ENCODE assay signal across 9 cellular contexts in the genomic region with DNA sequence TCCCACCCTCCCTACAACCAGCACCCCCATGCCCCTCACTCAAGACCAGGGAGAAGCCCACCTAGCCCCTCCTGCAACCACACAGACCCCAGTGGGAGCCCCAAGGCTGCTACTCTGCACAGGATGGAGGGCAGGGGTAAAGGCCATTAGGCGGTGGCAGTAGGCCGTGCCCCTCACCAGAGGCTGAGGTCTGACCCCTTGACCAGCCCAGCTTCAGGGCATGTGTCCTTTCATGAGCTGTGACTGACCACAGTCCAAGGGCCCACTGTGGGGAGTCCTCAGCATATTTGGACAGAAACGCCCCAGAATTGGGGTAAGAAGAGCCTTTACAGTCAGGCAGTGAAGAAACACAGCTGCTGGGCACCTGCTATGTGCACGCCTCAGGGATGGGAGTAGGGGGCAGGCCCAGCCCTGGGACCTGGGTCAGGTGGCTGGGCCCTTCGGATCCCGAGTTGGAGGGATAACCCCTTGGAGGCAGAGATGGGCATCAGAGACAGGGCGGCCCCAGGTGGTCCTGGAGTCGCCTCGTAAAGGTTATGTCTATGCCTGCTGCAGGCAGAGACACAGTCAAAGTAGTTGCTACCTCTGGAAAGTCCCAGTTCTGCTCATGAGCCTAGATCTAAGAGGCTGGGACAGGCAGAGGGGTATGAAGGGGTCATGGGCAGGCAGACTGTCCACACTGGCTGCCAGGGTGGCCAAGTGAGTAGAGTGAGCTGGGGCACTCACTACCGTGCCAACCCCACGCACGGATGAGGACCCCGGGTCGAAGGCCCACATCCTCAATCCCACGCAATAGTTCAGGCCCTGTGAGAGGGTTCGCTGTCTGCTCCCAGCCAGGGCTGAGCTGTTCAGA. TPM values are rescaled to one million over a fixed set of nuclear protein-coding genes. Genes with fewer than 3 reads are reported as not detected.
DNase-seq lines count a peak whose midpoint lies in the region; ATAC-seq, FAIRE-seq and TF ChIP-seq lines count a peak whose summit lies in the region.
"Had no signal": no experiment of that assay in that cellular context is flagged by ENCODE, and none has a peak within 500 bp of the region (broad histone marks: within the 10 kb centered on the region; RNA-seq: fewer than 3 reads in every experiment).

No MANE protein-coding gene starts in this region.

- TF ChIP-seq CTCF in RWPE1 (conservative IDR thresholded peaks at IDR 0.05; ENCODE audit: low read depth) (no peak), endothelial cell of umbilical vein (IDR thresholded peaks at IDR 0.05; ENCODE audit: extremely low read depth in 1 of 2, insufficient read depth in 1 of 2, low read depth in 1 of 2, low read length in 2 of 2) (no peak), pancreas (IDR thresholded peaks at IDR 0.05) (no peak)

- H3K27ac ChIP-seq in CD4-positive, alpha-beta memory T cell (ENCODE audit: low read depth, low read length) = peak overlapping the region; percentile 89
- H3K27ac ChIP-seq in RWPE1 (peak overlapping the region; percentile 98), endothelial cell of umbilical vein (ENCODE audit: insufficient read depth, low read depth, low read length) (peak overlapping the region; percentile 88), pancreas (peak overlapping the region; percentile 91 to 98 (median 97))

- peaks cover 11% of the 10 kb centered on the region for H3K36me3 ChIP-seq in CD4-positive, alpha-beta memory T cell (ENCODE audit: insufficient read depth, low read length)
- H3K36me3 ChIP-seq in endothelial cell of umbilical vein (ENCODE audit: control insufficient read depth in 2 of 2, extremely low read depth in 1 of 2, insufficient read depth in 2 of 2, low read length in 2 of 2) (peaks cover 0 to 5% of the 10 kb centered on the region in 2 experiments), pancreas (no peaks in the 10 kb centered on the region)

- H3K4me3 ChIP-seq in CD4-positive, alpha-beta memory T cell (ENCODE audit: low read length in 2 of 2) = peak overlapping the region in 1 of 2 donors; percentile 56
- peak overlapping the region in 2 of 3 experiments; percentile 67 to 93 for H3K4me3 ChIP-seq in endothelial cell of umbilical vein (replicated peaks in 1 of 3; ENCODE audit: insufficient read depth in 1 of 3, low read depth in 1 of 3, low read length in 3 of 3)
- peak overlapping the region; percentile 62 to 77 (median 68) for H3K4me3 ChIP-seq in pancreas

- intact Hi-C loops in CD4-positive, alpha-beta memory T cell (cut with micrococcal nuclease) = loop anchor here (10.0 kb wide), 1 partner anchor 161 kb away; a partner anchor contains a TSS
- intact Hi-C loops in endothelial cell of umbilical vein (cut with micrococcal nuclease) = loop anchor here (2.0 kb wide), 1 partner anchor 15 kb away; no protein-coding TSS in a partner anchor
- intact Hi-C loops in pancreas (cut with DNase I) = no loop called here

- peak overlapping the region; percentile 76 for H3K4me2 ChIP-seq in endothelial cell of umbilical vein (ENCODE audit: insufficient read depth, low read length)

- peaks cover 27% of the 10 kb centered on the region for H3K79me2 ChIP-seq in endothelial cell of umbilical vein (ENCODE audit: control insufficient read depth, insufficient read depth, low read length)

- CTCF ChIA-PET in CD4-positive, alpha-beta memory T cell (lab: Charles Lee; ENCODE audit: partially characterized antibody) = no interaction called here
- CTCF ChIA-PET in RWPE1 (lab: Yijun Ruan, JAX) (no interaction called here), endothelial cell of umbilical vein (lab: Charles Lee) (no interaction called here)

- 46 to 51% methylated on average over 16 of the region's 16 CpGs for WGBS in pancreas, 2 donors

- peaks cover 24 to 60% (median 39%) of the 10 kb centered on the region in 4 donors for H3K4me1 Mint-ChIP-seq in CD4-positive, alpha-beta memory T cell

- H3K9me3 Mint-ChIP-seq in CD4-positive, alpha-beta memory T cell = peaks cover 0 to 2% (median 0%) of the 10 kb centered on the region in 8 donors

- no peak for FAIRE-seq in endothelial cell of umbilical vein (lab: Jason Lieb, UNC)
- no peak for FAIRE-seq in pancreas (lab: Jason Lieb, UNC)

- no peaks in the 10 kb centered on the region for H3K27me3 ChIP-seq in CD4-positive, alpha-beta memory T cell (ENCODE audit: insufficient read depth, low read length)
- no peaks in the 10 kb centered on the region for H3K27me3 ChIP-seq in endothelial cell of umbilical vein (ENCODE audit: control insufficient read depth in 2 of 2, insufficient read depth in 2 of 2, low read length in 2 of 2)
- no peaks in the 10 kb centered on the region for H3K27me3 ChIP-seq in pancreas

- no peaks in the 10 kb centered on the region for H3K27me3 Mint-ChIP-seq in CD4-positive, alpha-beta memory T cell

- DNase-seq in CD4-positive, alpha-beta memory T cell = peak in 1 of 5 donors; percentile 17
- DNase-seq in RWPE1 (ENCODE audit: low spot score) (no peak), endothelial cell of umbilical vein (ENCODE audit: low read depth, low spot score) (no peak), pancreas (peak in 3 of 6 donors; percentile 38 to 75 (median 54)), GM19240 (ENCODE audit: insufficient read length, low spot score) (no peak), NCI-H524 treated with DMSO at 0.1 percent for 48 hours (lab: John Stamatoyannopoulos, UW) (no peak)

- peaks cover 39% of the 10 kb centered on the region for H3K4me1 ChIP-seq in CD4-positive, alpha-beta memory T cell (ENCODE audit: insufficient read depth, low read length)
- peaks cover 17% of the 10 kb centered on the region for H3K4me1 ChIP-seq in endothelial cell of umbilical vein (ENCODE audit: control insufficient read depth, extremely low read depth, insufficient read depth, low read length)
- H3K4me1 ChIP-seq in pancreas = peaks cover 7 to 36% (median 14%) of the 10 kb centered on the region in 3 donors

- H2AFZ ChIP-seq in endothelial cell of umbilical vein (ENCODE audit: low read depth, low read length) = no peak overlapping the region

- H3K4me3 Mint-ChIP-seq in CD4-positive, alpha-beta memory T cell = peak overlapping the region; percentile 93 to 99 (median 96)

- BruUV-seq in endothelial cell of umbilical vein (replicated peaks; lab: Mats Ljungman, UMichigan) = no TSS peak

- peak in 1 of 4 donors; percentile 1 for ATAC-seq in pancreas
- ATAC-seq in GM18498 (IDR thresholded peaks at IDR 0.05; ENCODE audit: unreplicated experiment) = no peak
- no peak for ATAC-seq in HG03039 (IDR thresholded peaks at IDR 0.05; ENCODE audit: unreplicated experiment)

- POLR2A ChIA-PET in CD4-positive, alpha-beta memory T cell (lab: Charles Lee; ENCODE audit: partially characterized antibody) = interaction anchor here (0.6 to 3.2 kb wide), 12 partner anchors 12 to 202 kb away, joined by 3 to 30 read pairs (median 4); a partner anchor contains a TSS
- POLR2A ChIA-PET in RWPE1 (lab: Yijun Ruan, JAX; ENCODE audit: low non-redundant PET) = interaction anchor here (1.2 kb wide), 1 partner anchor 23 kb away, joined by 3 read pairs; a partner anchor contains a TSS
- POLR2A ChIA-PET in endothelial cell of umbilical vein (lab: Charles Lee) = no interaction called here

- H3K9me1 ChIP-seq in endothelial cell of umbilical vein (replicated peaks; ENCODE audit: control insufficient read depth, extremely low read depth, insufficient read depth, low read length) = no peaks in the 10 kb centered on the region

- peak overlapping the region; percentile 91 for H3K9ac ChIP-seq in endothelial cell of umbilical vein (replicated peaks; ENCODE audit: extremely low read depth, insufficient read depth, low read length)

- H3K27ac Mint-ChIP-seq in CD4-positive, alpha-beta memory T cell = peak overlapping the region; percentile 96 to 99 (median 98)

- H3K36me3 Mint-ChIP-seq in CD4-positive, alpha-beta memory T cell = peaks cover 17 to 32% of the 10 kb centered on the region in 2 donors

- H3K9me3 ChIP-seq in CD4-positive, alpha-beta memory T cell (ENCODE audit: control insufficient read depth in 1 of 2, low read length in 2 of 2) = no peaks in the 10 kb centered on the region
- H3K9me3 ChIP-seq in endothelial cell of umbilical vein (replicated peaks; ENCODE audit: control insufficient read depth, insufficient read depth, low read length) = no peaks in the 10 kb centered on the region
- H3K9me3 ChIP-seq in pancreas = no peaks in the 10 kb centered on the region

- peaks cover 2% of the 10 kb centered on the region for H4K20me1 ChIP-seq in endothelial cell of umbilical vein (replicated peaks; ENCODE audit: control insufficient read depth, extremely low read depth, insufficient read depth, low read length)

- no peak for TF ChIP-seq POLR2A in endothelial cell of umbilical vein (IDR thresholded peaks at IDR 0.05; ENCODE audit: low read depth, low read length)

- dilution Hi-C loops in endothelial cell of umbilical vein (cut with MboI; ENCODE audit: extremely low pct_ligation_motif_present, low sequenced_read_pairs) = no loop called here

RNA-seq across cellular contexts. Expression of a gene that starts 1.5 kb away (rescaled TPM):
- total RNA-seq in CD4-positive, alpha-beta memory T cell = 1,000 to 10,000 TPM; 1,267 to 1,360 TPM
- polyA plus RNA-seq in CD4-positive, alpha-beta memory T cell = 1,000 to 10,000 TPM; 1,172 to 1,304 TPM
- total RNA-seq in endothelial cell of umbilical vein = 945 and 993 TPM in 2 replicates
- polyA plus RNA-seq in endothelial cell of umbilical vein = 3,430 and 4,008 TPM in 2 replicates
- polyA plus RNA-seq in endothelial cell of umbilical vein (2011; cell fraction: cytosol; rRNA removed) = 2,572 and 2,789 TPM in 2 replicates
- polyA plus RNA-seq in endothelial cell of umbilical vein (2011; cell fraction: nucleus; rRNA removed) = 713 and 831 TPM in 2 replicates
- 1,416 and 2,035 TPM in 2 replicates for polyA plus RNA-seq in endothelial cell of umbilical vein (2012)
- polyA minus RNA-seq in endothelial cell of umbilical vein = 1,548 and 1,681 TPM in 2 replicates
- 1,257 TPM for polyA minus RNA-seq in endothelial cell of umbilical vein (2011; cell fraction: cytosol; rRNA and poly(A)+ RNA removed)
- 223 and 251 TPM in 2 replicates for polyA minus RNA-seq in endothelial cell of umbilical vein (2011; cell fraction: nucleus; rRNA and poly(A)+ RNA removed)
- 1,000 to 10,000 TPM in 2 of 6 donors, 100 to 1,000 TPM in 4; 637 to 1,373 (median 887) TPM for total RNA-seq in pancreas
- 100 to 1,000 TPM; 699 to 891 TPM for polyA plus RNA-seq in pancreas

RNA-seq across cellular contexts. Expression of a gene that starts 4.7 kb away (rescaled TPM):
- total RNA-seq in CD4-positive, alpha-beta memory T cell = 1 to 10 TPM; 3.4 to 3.5 TPM
- 1 to 10 TPM; 3.8 to 4.6 TPM for polyA plus RNA-seq in CD4-positive, alpha-beta memory T cell
- total RNA-seq in endothelial cell of umbilical vein (1.4 and 1.7 TPM in 2 replicates), pancreas (1 to 10 TPM; 1.1 to 1.9 (median 1.7) TPM)
- polyA plus RNA-seq in endothelial cell of umbilical vein (1.6 and 2.8 TPM in 2 replicates), pancreas (1 to 10 TPM; 3.1 to 3.8 TPM)
- 0.57 and 1.4 TPM in 2 replicates for polyA plus RNA-seq in endothelial cell of umbilical vein (2011; cell fraction: cytosol; rRNA removed)
- polyA plus RNA-seq in endothelial cell of umbilical vein (2011; cell fraction: nucleus; rRNA removed) = 0.59 and 0.67 TPM in 2 replicates
- polyA plus RNA-seq in endothelial cell of umbilical vein (2012) = 0.74 and 2.0 TPM in 2 replicates
- polyA minus RNA-seq in endothelial cell of umbilical vein = 0.49 and 0.92 TPM in 2 replicates
- 2.0 TPM for polyA minus RNA-seq in endothelial cell of umbilical vein (2011; cell fraction: cytosol; rRNA and poly(A)+ RNA removed)
- polyA minus RNA-seq in endothelial cell of umbilical vein (2011; cell fraction: nucleus; rRNA and poly(A)+ RNA removed) = 0.77 TPM in 2 replicates

RNA-seq across cellular contexts. Expression of a gene that starts 9.9 kb away (rescaled TPM):
- under 1 TPM in 1 of 2 experiments, not detected in 1; 0.47 TPM for total RNA-seq in CD4-positive, alpha-beta memory T cell
- polyA plus RNA-seq in CD4-positive, alpha-beta memory T cell = not detected
- 0.58 TPM in 1 of 2 replicates, not detected in the other for total RNA-seq in endothelial cell of umbilical vein
- polyA plus RNA-seq in endothelial cell of umbilical vein = not detected in 2 replicates
- not detected in 2 replicates for polyA plus RNA-seq in endothelial cell of umbilical vein (2011; cell fraction: cytosol; rRNA removed)
- not detected in 2 replicates for polyA plus RNA-seq in endothelial cell of umbilical vein (2011; cell fraction: nucleus; rRNA removed)
- polyA plus RNA-seq in endothelial cell of umbilical vein (2012) = not detected in 2 replicates
- not detected in 2 replicates for polyA minus RNA-seq in endothelial cell of umbilical vein
- not detected for polyA minus RNA-seq in endothelial cell of umbilical vein (2011; cell fraction: cytosol; rRNA and poly(A)+ RNA removed)
- polyA minus RNA-seq in endothelial cell of umbilical vein (2011; cell fraction: nucleus; rRNA and poly(A)+ RNA removed) = 1.4 TPM in 1 of 2 replicates, not detected in the other
- not detected for total RNA-seq in pancreas
- not detected for polyA plus RNA-seq in pancreas
- total RNA-seq: renal cortical epithelial cell had no signal

RNA-seq across cellular contexts. Expression of a gene that starts 22.9 kb away (rescaled TPM):
- 10 to 100 TPM; 10.3 to 10.7 TPM for total RNA-seq in CD4-positive, alpha-beta memory T cell
- polyA plus RNA-seq in CD4-positive, alpha-beta memory T cell = 1 to 10 TPM; 6.6 to 9.1 TPM
- total RNA-seq in endothelial cell of umbilical vein = 12.4 and 12.6 TPM in 2 replicates
- polyA plus RNA-seq in endothelial cell of umbilical vein = 5.9 and 6.1 TPM in 2 replicates
- 8.2 and 8.3 TPM in 2 replicates for polyA plus RNA-seq in endothelial cell of umbilical vein (2011; cell fraction: cytosol; rRNA removed)
- 5.9 and 6.5 TPM in 2 replicates for polyA plus RNA-seq in endothelial cell of umbilical vein (2011; cell fraction: nucleus; rRNA removed)
- 7.4 and 9.2 TPM in 2 replicates for polyA plus RNA-seq in endothelial cell of umbilical vein (2012)
- polyA minus RNA-seq in endothelial cell of umbilical vein = 9.9 and 11.0 TPM in 2 replicates
- 16.2 TPM for polyA minus RNA-seq in endothelial cell of umbilical vein (2011; cell fraction: cytosol; rRNA and poly(A)+ RNA removed)
- 3.3 and 5.6 TPM in 2 replicates for polyA minus RNA-seq in endothelial cell of umbilical vein (2011; cell fraction: nucleus; rRNA and poly(A)+ RNA removed)
- total RNA-seq in pancreas = 1 to 10 TPM; 4.3 to 8.5 (median 5.1) TPM
- 1 to 10 TPM; 4.1 to 6.5 TPM for polyA plus RNA-seq in pancreas

RNA-seq across cellular contexts. Expression of a gene that starts 23.0 kb away (rescaled TPM):
- 1 to 10 TPM; 1.7 to 2.0 TPM for total RNA-seq in CD4-positive, alpha-beta memory T cell
- polyA plus RNA-seq in CD4-positive, alpha-beta memory T cell = 1 to 10 TPM in 1 of 2 donors, under 1 TPM in 1; 0.46 to 1.2 TPM
- total RNA-seq in endothelial cell of umbilical vein (0.42 and 1.3 TPM in 2 replicates), pancreas (1 to 10 TPM in 5 of 6 donors, under 1 TPM in 1; 0.95 to 2.0 (median 1.4) TPM)
- polyA plus RNA-seq in endothelial cell of umbilical vein (0.40 and 0.62 TPM in 2 replicates), pancreas (1 to 10 TPM; 4.7 to 5.3 TPM)
- 0.10 and 0.21 TPM in 2 replicates for polyA plus RNA-seq in endothelial cell of umbilical vein (2011; cell fraction: cytosol; rRNA removed)
- 1.2 and 1.7 TPM in 2 replicates for polyA plus RNA-seq in endothelial cell of umbilical vein (2011; cell fraction: nucleus; rRNA removed)
- 0.20 and 0.35 TPM in 2 replicates for polyA plus RNA-seq in endothelial cell of umbilical vein (2012)
- 0.46 and 1.8 TPM in 2 replicates for polyA minus RNA-seq in endothelial cell of umbilical vein
- 1.6 TPM for polyA minus RNA-seq in endothelial cell of umbilical vein (2011; cell fraction: cytosol; rRNA and poly(A)+ RNA removed)
- 0.82 and 0.87 TPM in 2 replicates for polyA minus RNA-seq in endothelial cell of umbilical vein (2011; cell fraction: nucleus; rRNA and poly(A)+ RNA removed)

Comparison
In these comparisons a context has a peak if more than half of its experiments do, and no peak if none do; other contexts are left out.
1. intact Hi-C loops: an anchor here in CD4-positive, alpha-beta memory T cell (10.0 kb wide) and endothelial cell of umbilical vein (2.0 kb wide); none called in pancreas.